ENCODE assay signal across 5 cellular contexts in the genomic region with DNA sequence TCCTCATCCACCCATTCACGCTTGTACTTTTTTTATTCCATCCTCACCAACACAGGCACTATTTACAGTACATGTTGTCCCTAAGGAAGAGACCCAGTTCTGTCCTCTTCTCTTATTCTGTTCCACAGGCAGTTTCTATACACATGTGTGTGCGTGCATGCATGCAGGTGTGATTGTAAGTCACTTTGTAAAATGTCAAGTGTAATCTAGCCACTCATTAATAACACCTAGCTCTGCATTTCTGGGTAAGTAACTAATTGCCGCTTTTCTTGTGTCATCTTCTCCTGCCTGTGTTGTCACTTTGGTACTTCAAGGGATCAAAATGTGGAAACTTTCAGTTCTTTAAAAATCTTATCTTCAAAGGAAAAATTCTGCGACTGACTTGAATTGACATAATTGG.
"Had no signal": no experiment of that assay in that cellular context is flagged by ENCODE, and none has a peak within 500 bp of the region (broad histone marks: within the 10 kb centered on the region; RNA-seq: fewer than 3 reads in every experiment).

No MANE protein-coding gene starts in this region.

- H3K4me3 ChIP-seq: GM23338, K562 had no signal

- DNase-seq: H9, HCEC 1CT, IMR-90 had no signal

- ATAC-seq: GM23338, K562 had no signal
